1 cellular context compared by ENCODE assay signal in genomic region chr20:47576516-47577033, GRCh38.
TF ChIP-seq lines count a peak whose summit lies in the region.

No MANE protein-coding gene starts in this region.

TF ChIP-seq in HepG2, 621 proteins besides CTCF, POLR2A, EP300 and RAD21 (continued from another document and continues in another):
- TF ChIP-seq REST (IDR thresholded peaks at IDR 0.05; ENCODE audit: borderline replicate concordance in 1 of 2, low read depth in 1 of 2, low read length in 2 of 2) (peak in 1 of 2 experiments; percentile 27; a peak in 1 of 4 replicates), ELF1 (CRISPR knock-in tag; IDR thresholded peaks at IDR 0.05) (peak; percentile 53; the same call in 1 of the 2 replicates), STAG1 (CRISPR knock-in tag; IDR thresholded peaks at IDR 0.05) (peak; percentile 22; the same call in 1 of the 2 replicates), SMAD3 (CRISPR knock-in tag; IDR thresholded peaks at IDR 0.05) (0 out of 2 replicates have a peak, but pooled peaks have one; percentile 39), HNF4A (CRISPR knock-in tag; IDR thresholded peaks at IDR 0.05) (peak; percentile 80), ZBTB43 (CRISPR knock-in tag; conservative IDR thresholded peaks at IDR 0.05) (0 out of 2 replicates have a peak, but pooled peaks have one; percentile 67), ZNF205 (CRISPR knock-in tag; IDR thresholded peaks at IDR 0.05) (peak; percentile 54; the same call in 1 of the 2 replicates), MTERF4 (CRISPR knock-in tag; IDR thresholded peaks at IDR 0.05) (no peak), ARID4A (CRISPR knock-in tag; IDR thresholded peaks at IDR 0.05; ENCODE audit: borderline replicate concordance) (peak; percentile 54; the same call in 1 of the 2 replicates), THAP7 (CRISPR knock-in tag; IDR thresholded peaks at IDR 0.05) (no peak), ZNF331 (CRISPR knock-in tag; IDR thresholded peaks at IDR 0.05) (peak; percentile 75), ZNF354B (CRISPR knock-in tag; IDR thresholded peaks at IDR 0.05) (no peak), SAP130 (CRISPR knock-in tag; IDR thresholded peaks at IDR 0.05; ENCODE audit: low read depth) (peak; percentile 93), MTF2 (CRISPR knock-in tag; IDR thresholded peaks at IDR 0.05; ENCODE audit: borderline replicate concordance) (peak; percentile 41; the same call in 1 of the 2 replicates), SRY (CRISPR knock-in tag; IDR thresholded peaks at IDR 0.05) (no peak), ZSCAN20 (CRISPR knock-in tag; IDR thresholded peaks at IDR 0.05; ENCODE audit: borderline replicate concordance) (no peak), ZBTB20 (CRISPR knock-in tag; IDR thresholded peaks at IDR 0.05; ENCODE audit: borderline replicate concordance, low read depth) (peak; percentile 36; the same call in 1 of the 2 replicates), ZNF773 (CRISPR knock-in tag; IDR thresholded peaks at IDR 0.05; ENCODE audit: borderline replicate concordance) (no peak), ZNF383 (CRISPR knock-in tag; IDR thresholded peaks at IDR 0.05; ENCODE audit: borderline replicate concordance) (no peak), AKNA (CRISPR knock-in tag; IDR thresholded peaks at IDR 0.05; ENCODE audit: borderline replicate concordance) (0 out of 2 replicates have a peak, but pooled peaks have one; percentile 12), RARA (CRISPR knock-in tag; IDR thresholded peaks at IDR 0.05) (peak; percentile 100), PHF21A (CRISPR knock-in tag; IDR thresholded peaks at IDR 0.05) (peak; percentile 90; the same call in 1 of the 2 replicates), CEBPG (CRISPR knock-in tag; IDR thresholded peaks at IDR 0.05) (peak; percentile 83), ZNF546 (CRISPR knock-in tag; conservative IDR thresholded peaks at IDR 0.05) (no peak), ZMYM2 (CRISPR knock-in tag; IDR thresholded peaks at IDR 0.05) (0 out of 2 replicates have a peak, but pooled peaks have one; percentile 35), BRF2 (CRISPR knock-in tag; IDR thresholded peaks at IDR 0.05) (no peak), MXD4 (CRISPR knock-in tag; IDR thresholded peaks at IDR 0.05) (peak; percentile 69; the same call in 1 of the 2 replicates), SOX6 (IDR thresholded peaks at IDR 0.05) (no peak), SOX6 (CRISPR knock-in tag; IDR thresholded peaks at IDR 0.05) (peak; percentile 78), ZFP90 (CRISPR knock-in tag; IDR thresholded peaks at IDR 0.05; ENCODE audit: borderline replicate concordance) (no peak), ZKSCAN8 (CRISPR knock-in tag; IDR thresholded peaks at IDR 0.05; ENCODE audit: borderline replicate concordance) (peak; percentile 82; the same call in 1 of the 2 replicates)
- TF ChIP-seq, protein P1, sequence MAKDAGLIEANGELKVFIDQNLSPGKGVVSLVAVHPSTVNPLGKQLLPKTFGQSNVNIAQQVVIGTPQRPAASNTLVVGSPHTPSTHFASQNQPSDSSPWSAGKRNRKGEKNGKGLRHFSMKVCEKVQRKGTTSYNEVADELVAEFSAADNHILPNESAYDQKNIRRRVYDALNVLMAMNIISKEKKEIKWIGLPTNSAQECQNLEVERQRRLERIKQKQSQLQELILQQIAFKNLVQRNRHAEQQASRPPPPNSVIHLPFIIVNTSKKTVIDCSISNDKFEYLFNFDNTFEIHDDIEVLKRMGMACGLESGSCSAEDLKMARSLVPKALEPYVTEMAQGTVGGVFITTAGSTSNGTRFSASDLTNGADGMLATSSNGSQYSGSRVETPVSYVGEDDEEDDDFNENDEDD (CRISPR knock-in tag; IDR thresholded peaks at IDR 0.05; ENCODE audit: borderline replicate concordance) = peak; percentile 21; the same call in 1 of the 2 replicates
- TF ChIP-seq, protein P2, sequence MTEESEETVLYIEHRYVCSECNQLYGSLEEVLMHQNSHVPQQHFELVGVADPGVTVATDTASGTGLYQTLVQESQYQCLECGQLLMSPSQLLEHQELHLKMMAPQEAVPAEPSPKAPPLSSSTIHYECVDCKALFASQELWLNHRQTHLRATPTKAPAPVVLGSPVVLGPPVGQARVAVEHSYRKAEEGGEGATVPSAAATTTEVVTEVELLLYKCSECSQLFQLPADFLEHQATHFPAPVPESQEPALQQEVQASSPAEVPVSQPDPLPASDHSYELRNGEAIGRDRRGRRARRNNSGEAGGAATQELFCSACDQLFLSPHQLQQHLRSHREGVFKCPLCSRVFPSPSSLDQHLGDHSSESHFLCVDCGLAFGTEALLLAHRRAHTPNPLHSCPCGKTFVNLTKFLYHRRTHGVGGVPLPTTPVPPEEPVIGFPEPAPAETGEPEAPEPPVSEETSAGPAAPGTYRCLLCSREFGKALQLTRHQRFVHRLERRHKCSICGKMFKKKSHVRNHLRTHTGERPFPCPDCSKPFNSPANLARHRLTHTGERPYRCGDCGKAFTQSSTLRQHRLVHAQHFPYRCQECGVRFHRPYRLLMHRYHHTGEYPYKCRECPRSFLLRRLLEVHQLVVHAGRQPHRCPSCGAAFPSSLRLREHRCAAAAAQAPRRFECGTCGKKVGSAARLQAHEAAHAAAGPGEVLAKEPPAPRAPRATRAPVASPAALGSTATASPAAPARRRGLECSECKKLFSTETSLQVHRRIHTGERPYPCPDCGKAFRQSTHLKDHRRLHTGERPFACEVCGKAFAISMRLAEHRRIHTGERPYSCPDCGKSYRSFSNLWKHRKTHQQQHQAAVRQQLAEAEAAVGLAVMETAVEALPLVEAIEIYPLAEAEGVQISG (CRISPR knock-in tag; IDR thresholded peaks at IDR 0.05) = peak; percentile 52
- TF ChIP-seq, protein P3, sequence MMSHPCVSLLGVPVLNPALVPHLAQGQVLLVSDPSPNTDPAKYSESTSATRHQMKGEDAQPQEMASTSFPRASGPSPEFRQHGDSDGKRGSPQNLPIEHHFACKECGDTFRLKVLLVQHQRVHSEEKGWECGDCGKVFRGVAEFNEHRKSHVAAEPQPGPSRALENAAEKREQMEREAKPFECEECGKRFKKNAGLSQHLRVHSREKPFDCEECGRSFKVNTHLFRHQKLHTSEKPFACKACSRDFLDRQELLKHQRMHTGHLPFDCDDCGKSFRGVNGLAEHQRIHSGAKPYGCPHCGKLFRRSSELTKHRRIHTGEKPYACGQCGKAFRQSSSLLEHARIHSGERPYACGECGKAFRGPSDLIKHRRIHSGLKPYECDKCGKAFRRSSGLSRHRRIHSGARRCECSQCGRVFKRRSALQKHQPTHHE (CRISPR knock-in tag; IDR thresholded peaks at IDR 0.05; ENCODE audit: borderline replicate concordance) = no peak
